1 cellular context compared by ENCODE assay signal in the genomic region with DNA sequence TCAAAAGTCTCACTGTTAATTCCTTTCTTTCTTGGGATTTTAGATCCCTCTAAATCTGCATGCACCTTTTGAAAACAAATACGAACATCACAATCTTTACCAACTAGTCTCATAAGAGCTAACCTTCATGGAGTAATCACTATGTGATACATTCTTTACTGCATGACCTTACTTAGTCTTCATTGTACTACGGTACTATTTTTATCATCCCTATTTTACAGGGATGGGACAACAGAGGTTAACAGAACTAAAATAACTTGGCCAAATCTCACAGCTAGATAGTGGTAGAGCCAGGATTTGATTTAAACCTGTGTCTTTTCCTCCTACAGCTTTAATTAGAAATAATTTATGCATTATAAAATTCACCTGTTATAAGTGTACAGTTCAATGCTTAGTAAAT.
TF ChIP-seq lines count a peak whose summit lies in the region.

No MANE protein-coding gene starts in this region.

TF ChIP-seq in K562, 482 proteins besides CTCF, POLR2A, EP300 and RAD21:
- no peak for TF ChIP-seq NFIX (CRISPR knock-in tag; IDR thresholded peaks at IDR 0.05; ENCODE audit: low read depth)
- TF ChIP-seq HNRNPK (IDR thresholded peaks at IDR 0.05; ENCODE audit: low read depth, low read length, poor library complexity, severe bottlenecking) = no peak
- no peak for TF ChIP-seq TAF7 (tag; IDR thresholded peaks at IDR 0.05)
- no peak for TF ChIP-seq ZNF140 (CRISPR knock-in tag; IDR thresholded peaks at IDR 0.05)
- TF ChIP-seq, protein P1, sequence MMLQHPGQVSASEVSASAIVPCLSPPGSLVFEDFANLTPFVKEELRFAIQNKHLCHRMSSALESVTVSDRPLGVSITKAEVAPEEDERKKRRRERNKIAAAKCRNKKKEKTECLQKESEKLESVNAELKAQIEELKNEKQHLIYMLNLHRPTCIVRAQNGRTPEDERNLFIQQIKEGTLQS (IDR thresholded peaks at IDR 0.05) = no peak
- TF ChIP-seq, protein P1 (CRISPR knock-in tag; conservative IDR thresholded peaks at IDR 0.05) = no peak
- no peak for TF ChIP-seq KHSRP (IDR thresholded peaks at IDR 0.05)
- no peak for TF ChIP-seq ZNF717 (CRISPR knock-in tag; IDR thresholded peaks at IDR 0.05)
- no peak for TF ChIP-seq FOXK1 (CRISPR knock-in tag; IDR thresholded peaks at IDR 0.05; ENCODE audit: borderline replicate concordance)
- no peak for TF ChIP-seq FOXM1 (IDR thresholded peaks at IDR 0.05; ENCODE audit: low read depth)
- TF ChIP-seq FOXM1 (CRISPR knock-in tag; IDR thresholded peaks at IDR 0.05; ENCODE audit: low read depth) = no peak
- TF ChIP-seq CBX3 (IDR thresholded peaks at IDR 0.05; ENCODE audit: borderline replicate concordance in 1 of 2, low read length in 2 of 2) = no peak
- TF ChIP-seq CCNT2 (IDR thresholded peaks at IDR 0.05; ENCODE audit: borderline replicate concordance, extremely low read depth, insufficient read length, low read depth, low read length) = no peak
